26 cellular contexts compared by ENCODE assay signal in the genomic region with DNA sequence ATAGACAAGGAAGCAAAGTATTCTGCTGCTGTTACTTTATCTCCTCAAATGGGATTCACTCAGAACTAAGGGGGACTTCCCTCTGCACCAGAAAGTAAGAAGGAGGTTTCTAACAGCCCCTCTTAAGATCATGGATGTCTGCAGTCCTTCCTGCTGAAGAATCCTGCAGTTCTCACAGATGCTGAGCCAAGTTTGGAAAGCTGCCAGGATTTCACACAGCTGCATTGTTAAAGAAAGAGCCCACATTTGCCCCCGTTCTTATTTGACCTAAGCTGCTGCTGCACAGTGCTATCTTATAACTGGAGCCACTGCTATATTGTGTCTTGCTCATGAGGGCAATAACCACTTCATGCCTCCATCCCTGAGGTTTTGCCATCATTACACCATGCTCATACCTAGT.
A peak's percentile ranks its signal among the peaks of the same experiment; 100 is the strongest.
DNase-seq lines count a peak whose midpoint lies in the region; ATAC-seq, FAIRE-seq and TF ChIP-seq lines count a peak whose summit lies in the region.
"Had no signal": no experiment of that assay in that cellular context is flagged by ENCODE, and none has a peak within 500 bp of the region (broad histone marks: within the 10 kb centered on the region; RNA-seq: fewer than 3 reads in every experiment).

No MANE protein-coding gene starts in this region.

- H3K4me2 ChIP-seq in endothelial cell of umbilical vein (ENCODE audit: insufficient read depth, low read length) (no peak overlapping the region), H9 (ENCODE audit: insufficient read depth, insufficient read length, low read length) (no peak overlapping the region)
- H3K4me2 ChIP-seq: neural progenitor cell had no signal

- no peaks in the 10 kb centered on the region for H3K9me1 ChIP-seq in endothelial cell of umbilical vein (replicated peaks; ENCODE audit: control insufficient read depth, extremely low read depth, insufficient read depth, low read length)

- H4K20me1 ChIP-seq in endothelial cell of umbilical vein (replicated peaks; ENCODE audit: control insufficient read depth, extremely low read depth, insufficient read depth, low read length), result no peaks in the 10 kb centered on the region
- H4K20me1 ChIP-seq in H9 (ENCODE audit: control insufficient read depth, insufficient read depth, insufficient read length), result no peaks in the 10 kb centered on the region

- H3K23ac ChIP-seq in H9 (ENCODE audit: insufficient read length, low read depth, low read length), result no peak overlapping the region

- H3K23me2 ChIP-seq in H9 (ENCODE audit: insufficient read length, low read depth, low read length, poor library complexity, severe bottlenecking), result no peaks in the 10 kb centered on the region

- no peak for ATAC-seq in natural killer cell treated with Interleukin-12 subunit alpha and Interleukin-12 subunit beta and Interleukin-15 and Interleukin-18, amount 100 ng/mL, for 72 hours
- ATAC-seq in foreskin keratinocyte, result no peak
- ATAC-seq: heart left ventricle; stimulated activated naive CD8-positive, alpha-beta T cell treated with anti-CD3 and anti-CD28 coated beads, Interleukin-15, Interleukin-2, amounts not matched to agents 100 U/mL and 50 U/mL, for 24 hours had no signal

- CTCF ChIA-PET in endothelial cell of umbilical vein (lab: Charles Lee), result no interaction called here

- H3K27ac Mint-ChIP-seq in natural killer cell treated with Interleukin-12 subunit alpha and Interleukin-12 subunit beta and Interleukin-15 and Interleukin-18, amount 100 ng/mL, for 72 hours, result no peak overlapping the region
- H3K27ac Mint-ChIP-seq in H9, result no peak overlapping the region
- H3K27ac Mint-ChIP-seq: activated naive CD8-positive, alpha-beta T cell treated with anti-CD3 and anti-CD28 coated beads, Interleukin-2, amount 10 ng/mL, durations not matched to agents 7 days and 5 days; memory B cell; neural progenitor cell had no signal

- no peak overlapping the region for H2BK5ac ChIP-seq in H9 (ENCODE audit: insufficient read length, low read length)

- H3K27me3 ChIP-seq in endothelial cell of umbilical vein (ENCODE audit: control insufficient read depth in 2 of 2, insufficient read depth in 2 of 2, low read length in 2 of 2) (no peaks in the 10 kb centered on the region), foreskin keratinocyte (no peaks in the 10 kb centered on the region), H9 (ENCODE audit: insufficient read depth, low read length) (no peaks in the 10 kb centered on the region)
- H3K27me3 ChIP-seq: heart left ventricle, neural progenitor cell, sigmoid colon, thyroid gland had no signal

- no peak overlapping the region for H2AK5ac ChIP-seq in H9 (ENCODE audit: insufficient read length, low read length)

- TF ChIP-seq CTCF in endothelial cell of umbilical vein (IDR thresholded peaks at IDR 0.05; ENCODE audit: extremely low read depth in 1 of 2, insufficient read depth in 1 of 2, low read depth in 1 of 2, low read length in 2 of 2), result no peak
- no peak for TF ChIP-seq CTCF in foreskin keratinocyte (conservative IDR thresholded peaks at IDR 0.05)
- TF ChIP-seq CTCF in H9 (conservative IDR thresholded peaks at IDR 0.05), result no peak

- H2BK12ac ChIP-seq in H9 (ENCODE audit: insufficient read length, low read depth, low read length), result no peak overlapping the region

- no peak for FAIRE-seq in endothelial cell of umbilical vein (lab: Jason Lieb, UNC)
- FAIRE-seq: GM12892 had no signal

- H3K9me3 Mint-ChIP-seq in natural killer cell treated with Interleukin-12 subunit alpha and Interleukin-12 subunit beta and Interleukin-15 and Interleukin-18, amount 100 ng/mL, for 72 hours, result no peaks in the 10 kb centered on the region
- H3K9me3 Mint-ChIP-seq in H9, result peaks cover 67 to 75% of the 10 kb centered on the region in 2 experiments
- H3K9me3 Mint-ChIP-seq: activated naive CD8-positive, alpha-beta T cell treated with anti-CD3 and anti-CD28 coated beads, Interleukin-2, amount 10 ng/mL, durations not matched to agents 7 days and 5 days; neural progenitor cell had no signal

- no peak overlapping the region for H2BK120ac ChIP-seq in H9 (ENCODE audit: low read depth, low read length, poor library complexity, severe bottlenecking)

- H4K8ac ChIP-seq in H9 (replicated peaks; ENCODE audit: insufficient read length, low read depth, low read length), result no peak overlapping the region

- no peak overlapping the region for H3K14ac ChIP-seq in H9 (ENCODE audit: insufficient read depth, low read length)

- no TSS peak for BruUV-seq in endothelial cell of umbilical vein (replicated peaks; lab: Mats Ljungman, UMichigan)

- H3K4me3 ChIP-seq in endothelial cell of umbilical vein (replicated peaks in 1 of 3; ENCODE audit: insufficient read depth in 1 of 3, low read depth in 1 of 3, low read length in 3 of 3), result no peak overlapping the region
- H3K4me3 ChIP-seq: heart left ventricle, neural progenitor cell, sigmoid colon, thyroid gland had no signal

- no peak overlapping the region for H4K91ac ChIP-seq in H9 (ENCODE audit: insufficient read length, low read depth, low read length)

- peaks cover 0 to 7% of the 10 kb centered on the region in 2 donors for H3K27me3 Mint-ChIP-seq in natural killer cell treated with Interleukin-12 subunit alpha and Interleukin-12 subunit beta and Interleukin-15 and Interleukin-18, amount 100 ng/mL, for 72 hours
- H3K27me3 Mint-ChIP-seq in H9 (ENCODE audit: low read depth), result no peaks in the 10 kb centered on the region; the same call in 1 of the 2 replicates
- H3K27me3 Mint-ChIP-seq: activated naive CD8-positive, alpha-beta T cell treated with anti-CD3 and anti-CD28 coated beads, Interleukin-2, amount 10 ng/mL, durations not matched to agents 7 days and 5 days had no signal

- no peak overlapping the region for H2AFZ ChIP-seq in endothelial cell of umbilical vein (ENCODE audit: low read depth, low read length)
- no peak overlapping the region for H2AFZ ChIP-seq in H9 (ENCODE audit: low read length)
- H2AFZ ChIP-seq: neural progenitor cell had no signal

- no peaks in the 10 kb centered on the region for H3K9me3 ChIP-seq in endothelial cell of umbilical vein (replicated peaks; ENCODE audit: control insufficient read depth, insufficient read depth, low read length)
- H3K9me3 ChIP-seq in H9 (ENCODE audit: control insufficient read depth, low read depth, low read length), result no peaks in the 10 kb centered on the region
- H3K9me3 ChIP-seq: heart left ventricle, sigmoid colon, thyroid gland had no signal

- TF ChIP-seq POLR2A in endothelial cell of umbilical vein (IDR thresholded peaks at IDR 0.05; ENCODE audit: low read depth, low read length), result no peak

- no peak overlapping the region for H3K18ac ChIP-seq in H9 (ENCODE audit: insufficient read length, low read depth, low read length)

- WGBS in H9 (ENCODE audit: extremely low coverage, insufficient read length, low lambda C conversion rate), result no CpG with 5 or more reads among the region's 1 CpG

- H3K79me2 ChIP-seq in endothelial cell of umbilical vein (ENCODE audit: control insufficient read depth, insufficient read depth, low read length) (no peaks in the 10 kb centered on the region), H9 (ENCODE audit: insufficient read depth, low read length) (no peaks in the 10 kb centered on the region)

- H3K4me3 Mint-ChIP-seq in natural killer cell treated with Interleukin-12 subunit alpha and Interleukin-12 subunit beta and Interleukin-15 and Interleukin-18, amount 100 ng/mL, for 72 hours, result no peak overlapping the region
- H3K4me3 Mint-ChIP-seq in H9, result no peak overlapping the region
- H3K4me3 Mint-ChIP-seq: activated naive CD8-positive, alpha-beta T cell treated with anti-CD3 and anti-CD28 coated beads, Interleukin-2, amount 10 ng/mL, durations not matched to agents 7 days and 5 days; memory B cell; neural progenitor cell had no signal

- H2BK20ac ChIP-seq in H9 (ENCODE audit: low read depth, low read length, poor library complexity, severe bottlenecking), result no peak overlapping the region

- H3K79me1 ChIP-seq in H9 (ENCODE audit: insufficient read depth, low read depth, low read length, poor library complexity, severe bottlenecking), result no peaks in the 10 kb centered on the region

- H2BK15ac ChIP-seq in H9 (ENCODE audit: low read depth, low read length), result no peak overlapping the region

- H3K36me3 ChIP-seq in endothelial cell of umbilical vein (ENCODE audit: control insufficient read depth in 2 of 2, extremely low read depth in 1 of 2, insufficient read depth in 2 of 2, low read length in 2 of 2), result no peaks in the 10 kb centered on the region
- H3K36me3 ChIP-seq: heart left ventricle, neural progenitor cell, sigmoid colon, thyroid gland had no signal

- H4K5ac ChIP-seq in H9 (ENCODE audit: insufficient read length, low read depth, low read length), result no peak overlapping the region

- POLR2A ChIA-PET in endothelial cell of umbilical vein (lab: Charles Lee), result no interaction called here

- no peak overlapping the region for H3K9ac ChIP-seq in endothelial cell of umbilical vein (replicated peaks; ENCODE audit: extremely low read depth, insufficient read depth, low read length)
- H3K9ac ChIP-seq in H9 (ENCODE audit: extremely low read depth, insufficient read length, low read length), result no peak overlapping the region
- H3K9ac ChIP-seq: neural progenitor cell had no signal

- no peak overlapping the region for H3K56ac ChIP-seq in H9 (ENCODE audit: insufficient read length, low read depth, low read length)

- dilution Hi-C loops in endothelial cell of umbilical vein (cut with MboI; ENCODE audit: extremely low pct_ligation_motif_present, low sequenced_read_pairs), result no loop called here

- intact Hi-C loops in endothelial cell of umbilical vein (cut with micrococcal nuclease), result no loop called here

- H3K4me1 ChIP-seq in endothelial cell of umbilical vein (ENCODE audit: control insufficient read depth, extremely low read depth, insufficient read depth, low read length), result no peaks in the 10 kb centered on the region
- H3K4me1 ChIP-seq in foreskin keratinocyte, result no peaks in the 10 kb centered on the region
- H3K4me1 ChIP-seq in H9 (ENCODE audit: insufficient read depth, low read length), result no peaks in the 10 kb centered on the region
- H3K4me1 ChIP-seq: heart left ventricle, neural progenitor cell, sigmoid colon, thyroid gland had no signal

- H3K27ac ChIP-seq in endothelial cell of umbilical vein (ENCODE audit: insufficient read depth, low read depth, low read length), result no peak overlapping the region
- no peak overlapping the region for H3K27ac ChIP-seq in foreskin keratinocyte
- H3K27ac ChIP-seq in H9 (ENCODE audit: insufficient read length, low read depth, low read length), result no peak overlapping the region
- H3K27ac ChIP-seq: 22Rv1, heart left ventricle, neural progenitor cell, sigmoid colon, thyroid gland, VCaP had no signal

- H3K4ac ChIP-seq in H9 (ENCODE audit: low read depth, low read length), result no peak overlapping the region

- no peaks in the 10 kb centered on the region for H3K4me1 Mint-ChIP-seq in natural killer cell treated with Interleukin-12 subunit alpha and Interleukin-12 subunit beta and Interleukin-15 and Interleukin-18, amount 100 ng/mL, for 72 hours (ENCODE audit: low read depth in 2 of 2)
- peaks cover 0 to 2% of the 10 kb centered on the region in 2 experiments; a peak in 1 of 4 replicates for H3K4me1 Mint-ChIP-seq in H9
- H3K4me1 Mint-ChIP-seq: activated naive CD8-positive, alpha-beta T cell treated with anti-CD3 and anti-CD28 coated beads, Interleukin-2, amount 10 ng/mL, durations not matched to agents 7 days and 5 days; memory B cell; neural progenitor cell had no signal

- no peaks in the 10 kb centered on the region for H3K36me3 Mint-ChIP-seq in natural killer cell treated with Interleukin-12 subunit alpha and Interleukin-12 subunit beta and Interleukin-15 and Interleukin-18, amount 100 ng/mL, for 72 hours
- H3K36me3 Mint-ChIP-seq in H9 (ENCODE audit: insufficient read depth in 1 of 3, low read depth in 3 of 3), result peaks cover 0 to 2% (median 0%) of the 10 kb centered on the region in 3 experiments; a peak in 3 of 7 replicates
- H3K36me3 Mint-ChIP-seq: activated naive CD8-positive, alpha-beta T cell treated with anti-CD3 and anti-CD28 coated beads, Interleukin-2, amount 10 ng/mL, durations not matched to agents 7 days and 5 days; neural progenitor cell had no signal

- DNase-seq in DMS53 (lab: John Stamatoyannopoulos, UW) (peak; percentile 5), DMS53 treated with DMSO at 0.1 percent for 48 hours (lab: John Stamatoyannopoulos, UW; ENCODE audit: unreplicated experiment) (no peak), NCI-H345 (lab: John Stamatoyannopoulos, UW) (peak; percentile 40), endothelial cell of umbilical vein (ENCODE audit: low read depth, low spot score) (peak; percentile 18), occipital lobe (lab: John Stamatoyannopoulos, UW) (peak; percentile 0), foreskin keratinocyte (no peak), H9 (no peak)
- DNase-seq in natural killer cell treated with Interleukin-12 subunit alpha and Interleukin-12 subunit beta and Interleukin-15 and Interleukin-18, amount 100 ng/mL, for 72 hours (ENCODE audit: low spot score), result no peak
- DNase-seq: activated CD4-positive, alpha-beta T cell treated with anti-CD3 and anti-CD28 coated beads for 48 hours; activated effector memory CD4-positive, alpha-beta T cell treated with anti-CD3 and anti-CD28 coated beads, Interleukin-2, amount 50 U/mL, for 16 hours; activated naive CD8-positive, alpha-beta T cell treated with anti-CD3 and anti-CD28 coated beads, Interleukin-2, amount 10 ng/mL, durations not matched to agents 7 days and 5 days; activated T-cell treated with anti-CD3 and anti-CD28 coated beads, Interleukin-2, amount 50 U/mL, for 1 hour; GOT3; heart left ventricle; IMR-90; NCI-H1694 treated with DMSO at 0.1 percent for 48 hours; NCI-H446; Right ventricle myocardium superior; sigmoid colon; stimulated activated naive CD8-positive, alpha-beta T cell treated with anti-CD3 and anti-CD28 coated beads, Interleukin-15, Interleukin-2, amounts not matched to agents 100 U/mL and 50 U/mL, for 24 hours; thyroid gland had no signal

- no peak overlapping the region for H3T11ph ChIP-seq in H9 (ENCODE audit: low read length)

Comparison
In these comparisons a context has a peak if more than half of its experiments do, and no peak if none do; other contexts are left out.
1. DNase-seq: peak in DMS53 (single experiment), NCI-H345 (single experiment), endothelial cell of umbilical vein (single experiment) and occipital lobe (single experiment); none in DMS53 treated with DMSO at 0.1 percent for 48 hours (single experiment), natural killer cell treated with Interleukin-12 subunit alpha and Interleukin-12 subunit beta and Interleukin-15 and Interleukin-18, amount 100 ng/mL, for 72 hours (single experiment), foreskin keratinocyte (0 of 2) and H9 (single experiment).